Comparison of ENCODE assay signal across 8 cellular contexts in genomic region chr17:48908047-48908843, GRCh38. TPM values are rescaled to one million over a fixed set of nuclear protein-coding genes. Genes with fewer than 3 reads are reported as not detected.
DNase-seq lines count a peak whose midpoint lies in the region; TF ChIP-seq lines count a peak whose summit lies in the region.

TSS of gene UBE2Z (plus strand) at chr17:48908407. CDS start at chr17:48908504, 97 bp downstream.

- TF ChIP-seq CTCF in GM06990 (IDR thresholded peaks at IDR 0.05; ENCODE audit: insufficient read depth, low read length, poor library complexity, severe bottlenecking) (peak; percentile 22), HFF-Myc (IDR thresholded peaks at IDR 0.05; ENCODE audit: low read depth, low read length, missing control alignments) (no peak)

- H3K36me3 ChIP-seq in GM06990 (ENCODE audit: control insufficient read depth, insufficient read depth, low read length): peaks cover 8% of the 10 kb centered on the region

- no peaks in the 10 kb centered on the region for H3K27me3 ChIP-seq in GM06990 (replicated peaks; ENCODE audit: control insufficient read depth, insufficient read depth, low read length)

- DNase-seq in GM06990 (ENCODE audit: extremely low read depth, insufficient read length) (peak; percentile 98), HFF-Myc (ENCODE audit: extremely low read depth, low read depth) (peak; percentile 82), NAMALWA (ENCODE audit: low spot score) (peak; percentile 94), SK-N-DZ (ENCODE audit: low spot score) (peak; percentile 94), globus pallidus (ENCODE audit: low spot score) (peak; percentile 98), occipital lobe (lab: John Stamatoyannopoulos, UW) (peak; percentile 97)
- DNase-seq in activated naive CD4-positive, alpha-beta T cell treated with anti-CD3 and anti-CD28 coated beads, Interleukin-2, amount 10 ng/mL, durations not matched to agents 7 days and 5 days: peak; percentile 92

- H3K36me3 Mint-ChIP-seq in activated naive CD4-positive, alpha-beta T cell treated with anti-CD3 and anti-CD28 coated beads, Interleukin-2, amount 10 ng/mL, durations not matched to agents 7 days and 5 days: peaks cover 24% of the 10 kb centered on the region

- H3K4me3 ChIP-seq in GM06990 (replicated peaks; ENCODE audit: low read depth, low read length) (peak within 1 kb of the TSS; percentile 91), HFF-Myc (replicated peaks; ENCODE audit: low read depth, low read length) (peak within 1 kb of the TSS; percentile 79)

- no peaks in the 10 kb centered on the region for H3K9me3 Mint-ChIP-seq in activated naive CD4-positive, alpha-beta T cell treated with anti-CD3 and anti-CD28 coated beads, Interleukin-2, amount 10 ng/mL, durations not matched to agents 7 days and 5 days

- peak within 1 kb of the TSS; percentile 93 for H3K27ac Mint-ChIP-seq in activated naive CD4-positive, alpha-beta T cell treated with anti-CD3 and anti-CD28 coated beads, Interleukin-2, amount 10 ng/mL, durations not matched to agents 7 days and 5 days

- CTCF ChIA-PET in activated naive CD4-positive, alpha-beta T cell treated with anti-CD3 and anti-CD28 coated beads, Interleukin-2, amount 10 ng/mL, durations not matched to agents 7 days and 5 days (lab: Charles Lee): no interaction called here

- H3K27ac ChIP-seq in temporal lobe (ENCODE audit: low read depth, low read length): peak within 1 kb of the TSS; percentile 96

- H3K4me3 Mint-ChIP-seq in activated naive CD4-positive, alpha-beta T cell treated with anti-CD3 and anti-CD28 coated beads, Interleukin-2, amount 10 ng/mL, durations not matched to agents 7 days and 5 days: peak within 1 kb of the TSS; percentile 98

- H3K4me1 Mint-ChIP-seq in activated naive CD4-positive, alpha-beta T cell treated with anti-CD3 and anti-CD28 coated beads, Interleukin-2, amount 10 ng/mL, durations not matched to agents 7 days and 5 days: peaks cover 48% of the 10 kb centered on the region

- no peaks in the 10 kb centered on the region for H3K27me3 Mint-ChIP-seq in activated naive CD4-positive, alpha-beta T cell treated with anti-CD3 and anti-CD28 coated beads, Interleukin-2, amount 10 ng/mL, durations not matched to agents 7 days and 5 days

RNA-seq across cellular contexts. Expression of gene UBE2Z, which starts in this region (rescaled TPM):
- polyA plus RNA-seq in SK-N-DZ (2014; cell fraction: cytosol; rRNA removed): 35.5 and 38.8 TPM in 2 replicates
- polyA plus RNA-seq in SK-N-DZ (2014; cell fraction: nucleus; rRNA removed): 32.6 and 38.7 TPM in 2 replicates
- 60.0 TPM for total RNA-seq in occipital lobe
- total RNA-seq in temporal lobe: 38.4 TPM

Comparison
In these comparisons a context has a peak if more than half of its experiments do, and no peak if none do; other contexts are left out.
1. Peak in every context shown above with its lines: DNase-seq, H3K4me3 ChIP-seq and H3K27ac ChIP-seq.